In the genomic region with DNA sequence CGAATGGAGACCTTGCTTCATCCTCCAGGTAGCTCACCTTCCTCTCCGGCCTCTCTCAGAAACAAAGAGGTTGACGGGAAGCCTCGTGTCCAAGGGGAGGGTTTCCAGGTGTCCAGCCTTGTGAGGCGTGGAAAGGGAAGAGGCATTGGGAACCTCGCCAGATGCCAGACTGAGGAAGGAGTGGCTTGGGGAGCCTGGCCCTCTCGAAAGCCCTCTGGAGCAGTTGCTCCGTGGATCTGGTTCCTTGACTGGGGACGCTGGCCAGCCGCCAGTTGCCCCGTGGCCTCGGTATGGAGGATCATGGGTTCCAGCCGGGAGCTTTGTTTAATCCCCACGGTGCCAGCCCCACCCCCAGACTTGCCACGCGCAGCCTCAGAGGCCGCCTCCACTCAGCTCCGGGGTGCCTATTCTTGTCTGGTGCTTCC, we compare ENCODE assay signal across 11 cellular contexts. TPM values are rescaled to one million over a fixed set of nuclear protein-coding genes. Genes with fewer than 3 reads are reported as not detected.
DNase-seq lines count a peak whose midpoint lies in the region; ATAC-seq and TF ChIP-seq lines count a peak whose summit lies in the region.
"Had no signal": no experiment of that assay in that cellular context is flagged by ENCODE, and none has a peak within 500 bp of the region (broad histone marks: within the 10 kb centered on the region; RNA-seq: fewer than 3 reads in every experiment).

No MANE protein-coding gene starts in this region.

- H3K4me3 Mint-ChIP-seq in H9 = no peak overlapping the region
- H3K4me3 Mint-ChIP-seq: activated naive CD4-positive, alpha-beta T cell treated with anti-CD3 and anti-CD28 coated beads, Interleukin-2, amount 50 U/mL, for 24 hours; stimulated activated memory B cell treated with anti-CD40 and anti-IgM and Interleukin-4, amounts not matched to agents 10 μg/mL and 1 μg/mL and 100 μg/mL, for 72 hours had no signal

- H3K9ac ChIP-seq in H9 (ENCODE audit: extremely low read depth, insufficient read length, low read length) = no peak overlapping the region

- H3K79me2 ChIP-seq in H9 (ENCODE audit: insufficient read depth, low read length) = no peaks in the 10 kb centered on the region

- H3K4me2 ChIP-seq in H9 (ENCODE audit: insufficient read depth, insufficient read length, low read length) = no peak overlapping the region

- H2AFZ ChIP-seq in H9 (ENCODE audit: low read length) = no peak overlapping the region

- H2AK5ac ChIP-seq in H9 (ENCODE audit: insufficient read length, low read length) = no peak overlapping the region

- H3T11ph ChIP-seq in H9 (ENCODE audit: low read length) = no peak overlapping the region

- in situ Hi-C loops in gastrocnemius medialis (cut with MboI; ENCODE audit: low sequenced_read_pairs in 4 of 4) = no loop called here

- TF ChIP-seq CTCF in H9 (conservative IDR thresholded peaks at IDR 0.05) = no peak
- TF ChIP-seq CTCF in gastrocnemius medialis (IDR thresholded peaks at IDR 0.05 in 4 of 5, conservative IDR thresholded peaks at IDR 0.05 in 1 of 5) = no peak
- no peak for TF ChIP-seq CTCF in GM10266 (IDR thresholded peaks at IDR 0.05; ENCODE audit: control insufficient read depth, insufficient read depth, low read depth, missing control alignments)

- DNase-seq in H9 = no peak
- peak; percentile 40 for DNase-seq in amniotic epithelial cell (ENCODE audit: low read depth)
- DNase-seq in right cardiac atrium = peak; percentile 61 to 87 (median 75)
- DNase-seq in gastrocnemius medialis = peak in 1 of 2 donors; percentile 60
- DNase-seq in activated CD4-positive, alpha-beta T cell treated with anti-CD3 and anti-CD28 coated beads, Interleukin-2, amount 50 U/mL, for 48 hours = no peak
- DNase-seq in middle frontal gyrus (ENCODE audit: extremely low spot score, low spot score) = no peak
- no peak for DNase-seq in GM10266 (ENCODE audit: extremely low spot score)
- DNase-seq: NCI-H187 had no signal

- H3K27ac Mint-ChIP-seq in H9 = peak overlapping the region in 1 of 3 experiments; percentile 90; a peak in 2 of 7 replicates
- H3K27ac Mint-ChIP-seq: activated naive CD4-positive, alpha-beta T cell treated with anti-CD3 and anti-CD28 coated beads, Interleukin-2, amount 50 U/mL, for 24 hours had no signal

- no peak overlapping the region for H2BK5ac ChIP-seq in H9 (ENCODE audit: insufficient read length, low read length)

- no peak overlapping the region for H4K8ac ChIP-seq in H9 (replicated peaks; ENCODE audit: insufficient read length, low read depth, low read length)

- H2BK15ac ChIP-seq in H9 (ENCODE audit: low read depth, low read length) = no peak overlapping the region

- H3K14ac ChIP-seq in H9 (ENCODE audit: insufficient read depth, low read length) = peak overlapping the region; percentile 31; the same call in 1 of the 2 replicates

- H3K9me3 ChIP-seq in H9 (ENCODE audit: control insufficient read depth, low read depth, low read length) (no peaks in the 10 kb centered on the region), right cardiac atrium (ENCODE audit: control insufficient read depth, low read length) (no peaks in the 10 kb centered on the region), gastrocnemius medialis (no peaks in the 10 kb centered on the region)

- H3K4ac ChIP-seq in H9 (ENCODE audit: low read depth, low read length) = no peak overlapping the region

- no peaks in the 10 kb centered on the region for H3K36me3 ChIP-seq in gastrocnemius medialis

- no peaks in the 10 kb centered on the region for H3K27me3 Mint-ChIP-seq in H9 (ENCODE audit: low read depth)
- H3K27me3 Mint-ChIP-seq: activated naive CD4-positive, alpha-beta T cell treated with anti-CD3 and anti-CD28 coated beads, Interleukin-2, amount 50 U/mL, for 24 hours; stimulated activated memory B cell treated with anti-CD40 and anti-IgM and Interleukin-4, amounts not matched to agents 10 μg/mL and 1 μg/mL and 100 μg/mL, for 72 hours had no signal

- WGBS in H9 (ENCODE audit: extremely low coverage, insufficient read length, low lambda C conversion rate) = no CpG with 5 or more reads among the region's 18 CpGs
- WGBS in right cardiac atrium = 41% methylated on average over 18 of the region's 18 CpGs

- H3K4me3 ChIP-seq in right cardiac atrium (ENCODE audit: low read length) = no peak overlapping the region
- H3K4me3 ChIP-seq in gastrocnemius medialis = peak overlapping the region; percentile 8 to 35 (median 30)

- peaks cover 5 to 7% (median 7%) of the 10 kb centered on the region in 3 experiments; a peak in 6 of 7 replicates for H3K36me3 Mint-ChIP-seq in H9 (ENCODE audit: insufficient read depth in 1 of 3, low read depth in 3 of 3)
- H3K36me3 Mint-ChIP-seq: activated naive CD4-positive, alpha-beta T cell treated with anti-CD3 and anti-CD28 coated beads, Interleukin-2, amount 50 U/mL, for 24 hours; stimulated activated memory B cell treated with anti-CD40 and anti-IgM and Interleukin-4, amounts not matched to agents 10 μg/mL and 1 μg/mL and 100 μg/mL, for 72 hours had no signal

- no peaks in the 10 kb centered on the region for H4K20me1 ChIP-seq in H9 (ENCODE audit: control insufficient read depth, insufficient read depth, insufficient read length)

- peak; percentile 26 to 56 for ATAC-seq in right cardiac atrium
- peak; percentile 30 to 37 for ATAC-seq in gastrocnemius medialis
- ATAC-seq in HG03342 (IDR thresholded peaks at IDR 0.05; ENCODE audit: unreplicated experiment) = no peak
- ATAC-seq: stimulated activated memory B cell treated with anti-CD40 and anti-IgM and Interleukin-4, amounts not matched to agents 10 μg/mL and 1 μg/mL and 100 μg/mL, for 72 hours had no signal

- peaks cover 2 to 3% of the 10 kb centered on the region in 2 experiments; a peak in 2 of 4 replicates for H3K4me1 Mint-ChIP-seq in H9
- H3K4me1 Mint-ChIP-seq: activated naive CD4-positive, alpha-beta T cell treated with anti-CD3 and anti-CD28 coated beads, Interleukin-2, amount 50 U/mL, for 24 hours had no signal

- no peak overlapping the region for H2BK20ac ChIP-seq in H9 (ENCODE audit: low read depth, low read length, poor library complexity, severe bottlenecking)

- no peaks in the 10 kb centered on the region for H3K79me1 ChIP-seq in H9 (ENCODE audit: insufficient read depth, low read depth, low read length, poor library complexity, severe bottlenecking)

- H3K23me2 ChIP-seq in H9 (ENCODE audit: insufficient read length, low read depth, low read length, poor library complexity, severe bottlenecking) = no peaks in the 10 kb centered on the region

- H3K23ac ChIP-seq in H9 (ENCODE audit: insufficient read length, low read depth, low read length) = no peak overlapping the region

- no peak overlapping the region for H3K56ac ChIP-seq in H9 (ENCODE audit: insufficient read length, low read depth, low read length)

- intact Hi-C loops in right cardiac atrium (cut with DNase I) (no loop called here), gastrocnemius medialis (cut with DNase I; ENCODE audit: low total_unique reads) (no loop called here)

- H2BK12ac ChIP-seq in H9 (ENCODE audit: insufficient read length, low read depth, low read length) = no peak overlapping the region

- peak overlapping the region; percentile 48 for H3K18ac ChIP-seq in H9 (ENCODE audit: insufficient read length, low read depth, low read length)

- H3K4me1 ChIP-seq in H9 (ENCODE audit: insufficient read depth, low read length) (no peaks in the 10 kb centered on the region; the same call in 1 of the 2 replicates), right cardiac atrium (ENCODE audit: control insufficient read depth, insufficient read depth, low read length) (no peaks in the 10 kb centered on the region), gastrocnemius medialis (peaks cover 19 to 20% of the 10 kb centered on the region in 2 donors)

- H4K91ac ChIP-seq in H9 (ENCODE audit: insufficient read length, low read depth, low read length) = no peak overlapping the region

- peaks cover 10 to 13% of the 10 kb centered on the region in 2 experiments for H3K9me3 Mint-ChIP-seq in H9
- H3K9me3 Mint-ChIP-seq: activated naive CD4-positive, alpha-beta T cell treated with anti-CD3 and anti-CD28 coated beads, Interleukin-2, amount 50 U/mL, for 24 hours; stimulated activated memory B cell treated with anti-CD40 and anti-IgM and Interleukin-4, amounts not matched to agents 10 μg/mL and 1 μg/mL and 100 μg/mL, for 72 hours had no signal

- no peak for TF ChIP-seq POLR2A in gastrocnemius medialis (IDR thresholded peaks at IDR 0.05)

- H2BK120ac ChIP-seq in H9 (ENCODE audit: low read depth, low read length, poor library complexity, severe bottlenecking) = no peak overlapping the region

- H3K27ac ChIP-seq in H9 (ENCODE audit: insufficient read length, low read depth, low read length) = no peak overlapping the region
- H3K27ac ChIP-seq in right cardiac atrium (ENCODE audit: low read length) = no peak overlapping the region
- H3K27ac ChIP-seq in gastrocnemius medialis = peak overlapping the region; percentile 58 to 73 (median 68)

- no peak overlapping the region for H4K5ac ChIP-seq in H9 (ENCODE audit: insufficient read length, low read depth, low read length)

- H3K27me3 ChIP-seq in H9 (ENCODE audit: insufficient read depth, low read length) (no peaks in the 10 kb centered on the region), right cardiac atrium (ENCODE audit: control insufficient read depth, insufficient read depth) (no peaks in the 10 kb centered on the region), gastrocnemius medialis (no peaks in the 10 kb centered on the region)

RNA-seq across cellular contexts. Expression of a gene that starts 30.3 kb away (rescaled TPM):
- total RNA-seq in H9 (2021) (105 and 118 TPM in 2 replicates), right cardiac atrium (100 to 1,000 TPM; 139 to 163 (median 147) TPM), gastrocnemius medialis (100 to 1,000 TPM; 112 to 154 (median 132) TPM)
- polyA plus RNA-seq in right cardiac atrium = 86.9 TPM

Comparison
In these comparisons a context has a peak if more than half of its experiments do, and no peak if none do; other contexts are left out.
1. DNase-seq: peak in amniotic epithelial cell (single experiment) and right cardiac atrium (3 of 3); none in H9 (single experiment), activated CD4-positive, alpha-beta T cell treated with anti-CD3 and anti-CD28 coated beads, Interleukin-2, amount 50 U/mL, for 48 hours (0 of 2), middle frontal gyrus (single experiment) and GM10266 (single experiment).
2. H3K27ac ChIP-seq: peak in gastrocnemius medialis (4 of 4); none in H9 (single experiment) and right cardiac atrium (single experiment).